In the genomic region with DNA sequence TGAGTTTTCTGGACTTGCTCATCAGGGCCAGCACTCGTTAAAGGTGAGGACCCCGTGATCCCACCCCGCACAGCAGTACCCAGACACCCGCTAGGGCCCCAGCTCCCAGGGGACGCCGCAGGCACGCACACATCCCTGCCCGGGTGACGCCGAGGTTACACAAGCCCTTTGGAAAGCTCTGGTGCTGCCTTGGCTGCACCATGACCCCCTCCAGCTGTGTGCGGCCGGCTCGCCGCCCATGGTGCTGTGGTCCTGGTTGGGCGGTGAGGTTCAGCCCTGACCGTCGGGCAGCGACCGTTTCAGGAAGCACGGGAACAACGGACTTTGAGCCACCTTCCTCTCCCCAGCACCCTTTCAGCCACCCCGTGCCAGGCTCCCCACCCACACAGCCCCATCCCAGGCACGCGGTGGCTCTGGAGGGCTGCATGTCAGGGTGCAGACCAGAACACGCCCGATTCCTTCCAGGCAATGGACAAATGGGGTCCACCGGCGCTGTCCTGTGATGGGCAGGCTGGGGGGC, we compare ENCODE assay signal across 23 cellular contexts. TPM values are rescaled to one million over a fixed set of nuclear protein-coding genes. Genes with fewer than 3 reads are reported as not detected.
DNase-seq lines count a peak whose midpoint lies in the region; ATAC-seq, FAIRE-seq and TF ChIP-seq lines count a peak whose summit lies in the region.
"Had no signal": no experiment of that assay in that cellular context is flagged by ENCODE, and none has a peak within 500 bp of the region (broad histone marks: within the 10 kb centered on the region; RNA-seq: fewer than 3 reads in every experiment).

No MANE protein-coding gene starts in this region.

- no peaks in the 10 kb centered on the region for H3K36me3 ChIP-seq in pancreas
- H3K36me3 ChIP-seq in adrenal gland (replicated peaks in 1 of 2), result no peaks in the 10 kb centered on the region
- H3K36me3 ChIP-seq: breast epithelium, SJSA1 had no signal

- ATAC-seq in stimulated activated naive CD8-positive, alpha-beta T cell treated with anti-CD3 and anti-CD28 coated beads, Interleukin-15, amount 100 ng/mL, for 72 hours, result peak; percentile 6
- ATAC-seq in stimulated activated naive CD8-positive, alpha-beta T cell treated with anti-CD3 and anti-CD28 coated beads, Interleukin-15, Interleukin-2, amounts not matched to agents 100 U/mL and 50 U/mL, for 24 hours, result no peak
- ATAC-seq in left colon (peak; percentile 91), pancreas (no peak), HG02571 (IDR thresholded peaks at IDR 0.05; ENCODE audit: unreplicated experiment) (no peak)
- ATAC-seq in effector memory CD8-positive, alpha-beta T cell (replicated peaks), result no peak
- no peak for ATAC-seq in activated CD8-positive, alpha-beta memory T cell treated with anti-CD3 and anti-CD28 coated beads, Interleukin-2, amount 10 ng/mL, durations not matched to agents 7 days and 5 days
- ATAC-seq: naive thymus-derived CD4-positive, alpha-beta T cell had no signal

- peak overlapping the region in 3 of 4 donors; percentile 56 to 82 (median 78) for H3K27ac ChIP-seq in pancreas
- H3K27ac ChIP-seq in adrenal gland, result no peak overlapping the region
- H3K27ac ChIP-seq: GM23248, SJSA1 had no signal

- TF ChIP-seq POLR2A in adrenal gland (IDR thresholded peaks at IDR 0.05), result no peak

- peaks cover 29 to 43% (median 37%) of the 10 kb centered on the region in 3 donors for H3K4me1 ChIP-seq in pancreas
- H3K4me1 ChIP-seq in adrenal gland (replicated peaks in 1 of 2), result peaks cover 3 to 10% of the 10 kb centered on the region in 2 donors

- peaks cover 15% of the 10 kb centered on the region for H3K4me1 Mint-ChIP-seq in stimulated activated naive CD8-positive, alpha-beta T cell treated with anti-CD3 and anti-CD28 coated beads, Interleukin-15, amount 100 ng/mL, for 72 hours
- peaks cover 0 to 2% of the 10 kb centered on the region in 2 donors for H3K4me1 Mint-ChIP-seq in effector memory CD8-positive, alpha-beta T cell (ENCODE audit: low read depth in 2 of 2)
- H3K4me1 Mint-ChIP-seq in activated CD8-positive, alpha-beta memory T cell treated with anti-CD3 and anti-CD28 coated beads, Interleukin-2, amount 10 ng/mL, durations not matched to agents 7 days and 5 days, result no peaks in the 10 kb centered on the region

- H3K27me3 ChIP-seq in pancreas (no peaks in the 10 kb centered on the region), adrenal gland (no peaks in the 10 kb centered on the region)
- H3K27me3 ChIP-seq: breast epithelium, SJSA1 had no signal

- 94 to 96% methylated on average over 27 to 28 of the region's 28 CpGs for WGBS in pancreas, 2 donors
- WGBS in adrenal gland, 4 donors, result 92 to 94% (median 92%) methylated on average over 4 to 28 of the region's 28 CpGs

- H3K9me3 ChIP-seq in pancreas (no peaks in the 10 kb centered on the region), adrenal gland (replicated peaks in 1 of 3) (no peaks in the 10 kb centered on the region)
- H3K9me3 ChIP-seq: breast epithelium, SJSA1 had no signal

- DNase-seq in stimulated activated naive CD8-positive, alpha-beta T cell treated with anti-CD3 and anti-CD28 coated beads, Interleukin-15, amount 100 ng/mL, for 72 hours, result no peak
- no peak for DNase-seq in stimulated activated naive CD8-positive, alpha-beta T cell treated with anti-CD3 and anti-CD28 coated beads, Interleukin-15, Interleukin-2, amounts not matched to agents 100 U/mL and 50 U/mL, for 24 hours
- DNase-seq in left colon (peak; percentile 74 to 81), pancreas (peak in 1 of 6 donors; percentile 71), adrenal gland (no peak)
- no peak for DNase-seq in effector memory CD8-positive, alpha-beta T cell
- DNase-seq in activated CD8-positive, alpha-beta memory T cell treated with anti-CD3 and anti-CD28 coated beads, Interleukin-2, amount 10 ng/mL, durations not matched to agents 7 days and 5 days, result no peak
- DNase-seq: activated CD4-positive, alpha-beta T cell treated with anti-CD3 and anti-CD28 coated beads, Interleukin-2, amount 50 U/mL, for 48 hours; activated naive CD4-positive, alpha-beta T cell treated with anti-CD3 and anti-CD28 coated beads, Interleukin-2, amount 10 ng/mL, durations not matched to agents 7 days and 5 days; DMS 273 treated with DMSO at 0.1 percent for 48 hours; effector CD8-positive, alpha-beta T cell; GM23248; naive thymus-derived CD4-positive, alpha-beta T cell; NCI-H1092; NCI-H1694 treated with DMSO at 0.1 percent for 48 hours; stimulated activated CD4-positive, alpha-beta T cell treated with anti-CD3 and anti-CD28 coated beads, Interleukin-2, amount 100 ng/mL, for 24 hours; T-cell had no signal

- H3K9me3 Mint-ChIP-seq in stimulated activated naive CD8-positive, alpha-beta T cell treated with anti-CD3 and anti-CD28 coated beads, Interleukin-15, amount 100 ng/mL, for 72 hours, result no peaks in the 10 kb centered on the region
- no peaks in the 10 kb centered on the region for H3K9me3 Mint-ChIP-seq in effector memory CD8-positive, alpha-beta T cell
- H3K9me3 Mint-ChIP-seq in activated CD8-positive, alpha-beta memory T cell treated with anti-CD3 and anti-CD28 coated beads, Interleukin-2, amount 10 ng/mL, durations not matched to agents 7 days and 5 days (ENCODE audit: low read depth), result no peaks in the 10 kb centered on the region
- H3K9me3 Mint-ChIP-seq: activated naive CD4-positive, alpha-beta T cell treated with anti-CD3 and anti-CD28 coated beads, Interleukin-2, amount 10 ng/mL, durations not matched to agents 7 days and 5 days; CD8-positive, alpha-beta T cell; IgD-negative memory B cell; naive thymus-derived CD4-positive, alpha-beta T cell; T-cell had no signal

- peaks cover 5% of the 10 kb centered on the region for H3K36me3 Mint-ChIP-seq in effector memory CD8-positive, alpha-beta T cell (ENCODE audit: insufficient read depth)
- H3K36me3 Mint-ChIP-seq in activated CD8-positive, alpha-beta memory T cell treated with anti-CD3 and anti-CD28 coated beads, Interleukin-2, amount 10 ng/mL, durations not matched to agents 7 days and 5 days, result no peaks in the 10 kb centered on the region
- H3K36me3 Mint-ChIP-seq: activated naive CD4-positive, alpha-beta T cell treated with anti-CD3 and anti-CD28 coated beads, Interleukin-2, amount 10 ng/mL, durations not matched to agents 7 days and 5 days; CD8-positive, alpha-beta T cell; IgD-negative memory B cell; T-cell had no signal

- H3K4me3 Mint-ChIP-seq in stimulated activated naive CD8-positive, alpha-beta T cell treated with anti-CD3 and anti-CD28 coated beads, Interleukin-15, amount 100 ng/mL, for 72 hours, result no peak overlapping the region
- H3K4me3 Mint-ChIP-seq in effector memory CD8-positive, alpha-beta T cell, result no peak overlapping the region
- no peak overlapping the region for H3K4me3 Mint-ChIP-seq in activated CD8-positive, alpha-beta memory T cell treated with anti-CD3 and anti-CD28 coated beads, Interleukin-2, amount 10 ng/mL, durations not matched to agents 7 days and 5 days
- H3K4me3 Mint-ChIP-seq: activated naive CD4-positive, alpha-beta T cell treated with anti-CD3 and anti-CD28 coated beads, Interleukin-2, amount 10 ng/mL, durations not matched to agents 7 days and 5 days; CD8-positive, alpha-beta T cell; IgD-negative memory B cell; naive thymus-derived CD4-positive, alpha-beta T cell; T-cell had no signal

- no peak overlapping the region for H3K4me3 ChIP-seq in pancreas
- H3K4me3 ChIP-seq in adrenal gland, result no peak overlapping the region
- H3K4me3 ChIP-seq: GM23248, SJSA1 had no signal

- no peak for FAIRE-seq in pancreas (lab: Jason Lieb, UNC)
- FAIRE-seq: GM12892 had no signal

- CTCF ChIA-PET in activated CD8-positive, alpha-beta memory T cell treated with anti-CD3 and anti-CD28 coated beads, Interleukin-2, amount 10 ng/mL, durations not matched to agents 7 days and 5 days (lab: Charles Lee), result no interaction called here

- intact Hi-C loops in left colon (cut with DNase I, micrococcal nuclease) (no loop called here), pancreas (cut with DNase I) (no loop called here), adrenal gland (cut with DNase I) (no loop called here)

- H3K27ac Mint-ChIP-seq in stimulated activated naive CD8-positive, alpha-beta T cell treated with anti-CD3 and anti-CD28 coated beads, Interleukin-15, amount 100 ng/mL, for 72 hours, result no peak overlapping the region
- H3K27ac Mint-ChIP-seq in effector memory CD8-positive, alpha-beta T cell, result no peak overlapping the region
- H3K27ac Mint-ChIP-seq in activated CD8-positive, alpha-beta memory T cell treated with anti-CD3 and anti-CD28 coated beads, Interleukin-2, amount 10 ng/mL, durations not matched to agents 7 days and 5 days, result no peak overlapping the region
- H3K27ac Mint-ChIP-seq: activated naive CD4-positive, alpha-beta T cell treated with anti-CD3 and anti-CD28 coated beads, Interleukin-2, amount 10 ng/mL, durations not matched to agents 7 days and 5 days; CD8-positive, alpha-beta T cell; IgD-negative memory B cell; naive thymus-derived CD4-positive, alpha-beta T cell; T-cell had no signal

- TF ChIP-seq CTCF in pancreas (IDR thresholded peaks at IDR 0.05), result no peak
- no peak for TF ChIP-seq CTCF in adrenal gland (IDR thresholded peaks at IDR 0.05)

- H3K27me3 Mint-ChIP-seq in stimulated activated naive CD8-positive, alpha-beta T cell treated with anti-CD3 and anti-CD28 coated beads, Interleukin-15, amount 100 ng/mL, for 72 hours, result peaks cover 7% of the 10 kb centered on the region
- H3K27me3 Mint-ChIP-seq in effector memory CD8-positive, alpha-beta T cell, result peaks cover 0 to 14% of the 10 kb centered on the region in 2 donors
- H3K27me3 Mint-ChIP-seq in activated CD8-positive, alpha-beta memory T cell treated with anti-CD3 and anti-CD28 coated beads, Interleukin-2, amount 10 ng/mL, durations not matched to agents 7 days and 5 days, result no peaks in the 10 kb centered on the region
- H3K27me3 Mint-ChIP-seq: T-cell had no signal

RNA-seq across cellular contexts. Expression of a gene that starts 7.5 kb away (rescaled TPM):
- total RNA-seq in left colon (10 to 100 TPM; 70.4 to 88.3 TPM), pancreas (10 to 100 TPM; 17.4 to 56.5 (median 32.1) TPM), adrenal gland (10 to 100 TPM; 15.8 to 52.6 (median 30.2) TPM)
- polyA plus RNA-seq in pancreas (10 to 100 TPM; 40.0 to 44.9 TPM), adrenal gland (10 to 100 TPM in 2 of 3 donors, 1 to 10 TPM in 1; 5.5 to 25.8 (median 18.6) TPM)
- total RNA-seq in activated CD8-positive, alpha-beta memory T cell treated with anti-CD3 and anti-CD28 coated beads, Interleukin-2, amount 10 ng/mL, durations not matched to agents 7 days and 5 days, result 10 to 100 TPM in 1 of 2 experiments, 1 to 10 TPM in 1; 6.6 to 12.2 TPM

Comparison
In these comparisons a context has a peak if more than half of its experiments do, and no peak if none do; other contexts are left out.
1. ATAC-seq: peak in stimulated activated naive CD8-positive, alpha-beta T cell treated with anti-CD3 and anti-CD28 coated beads, Interleukin-15, amount 100 ng/mL, for 72 hours (single experiment) and left colon (single experiment); none in stimulated activated naive CD8-positive, alpha-beta T cell treated with anti-CD3 and anti-CD28 coated beads, Interleukin-15, Interleukin-2, amounts not matched to agents 100 U/mL and 50 U/mL, for 24 hours (single experiment), pancreas (0 of 4), effector memory CD8-positive, alpha-beta T cell (single experiment), activated CD8-positive, alpha-beta memory T cell treated with anti-CD3 and anti-CD28 coated beads, Interleukin-2, amount 10 ng/mL, durations not matched to agents 7 days and 5 days (single experiment) and HG02571 (single experiment).
2. DNase-seq: peak in left colon (2 of 2); none in stimulated activated naive CD8-positive, alpha-beta T cell treated with anti-CD3 and anti-CD28 coated beads, Interleukin-15, amount 100 ng/mL, for 72 hours (0 of 2), stimulated activated naive CD8-positive, alpha-beta T cell treated with anti-CD3 and anti-CD28 coated beads, Interleukin-15, Interleukin-2, amounts not matched to agents 100 U/mL and 50 U/mL, for 24 hours (single experiment), adrenal gland (0 of 7), effector memory CD8-positive, alpha-beta T cell (0 of 3) and activated CD8-positive, alpha-beta memory T cell treated with anti-CD3 and anti-CD28 coated beads, Interleukin-2, amount 10 ng/mL, durations not matched to agents 7 days and 5 days (single experiment).
3. H3K27ac ChIP-seq: peak in pancreas (3 of 4); none in adrenal gland (0 of 5).